In the genomic region with DNA sequence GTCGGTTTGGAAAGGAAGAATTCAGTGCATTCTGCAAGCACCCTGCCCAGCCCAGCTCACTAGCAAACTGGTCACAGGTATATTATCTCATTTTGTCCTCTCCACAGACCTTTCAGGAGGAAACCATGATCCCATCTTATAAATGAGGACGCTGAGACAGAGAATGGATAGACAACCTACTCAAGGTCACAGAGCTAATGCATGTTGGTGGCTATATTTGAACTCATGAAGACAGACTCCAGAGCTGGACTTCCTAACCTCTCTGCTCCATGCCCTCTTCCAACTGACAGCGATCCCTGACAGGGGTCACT, we compare ENCODE assay signal across 17 cellular contexts. TPM values are rescaled to one million over a fixed set of nuclear protein-coding genes. Genes with fewer than 3 reads are reported as not detected.
DNase-seq lines count a peak whose midpoint lies in the region; ATAC-seq and TF ChIP-seq lines count a peak whose summit lies in the region.
"Had no signal": no experiment of that assay in that cellular context is flagged by ENCODE, and none has a peak within 500 bp of the region (broad histone marks: within the 10 kb centered on the region; RNA-seq: fewer than 3 reads in every experiment).

No MANE protein-coding gene starts in this region.

- no peaks in the 10 kb centered on the region for H3K36me3 Mint-ChIP-seq in type B pancreatic cell
- H3K36me3 Mint-ChIP-seq: IgD-negative memory B cell had no signal

- H3K27ac Mint-ChIP-seq in type B pancreatic cell = no peak overlapping the region
- H3K27ac Mint-ChIP-seq: CD4-positive, alpha-beta T cell; IgD-negative memory B cell had no signal

- H3K27me3 ChIP-seq in RWPE2 (ENCODE audit: insufficient read depth, poor library complexity, severe bottlenecking) = no peaks in the 10 kb centered on the region
- no peaks in the 10 kb centered on the region for H3K27me3 ChIP-seq in sigmoid colon

- H3K4me3 ChIP-seq in RWPE2 (ENCODE audit: severe bottlenecking) (no peak overlapping the region), sigmoid colon (no peak overlapping the region)
- H3K4me3 ChIP-seq: GM12878 had no signal

- DNase-seq in RWPE2 (ENCODE audit: low spot score) = no peak
- DNase-seq in type B pancreatic cell (ENCODE audit: extremely low spot score, unreplicated experiment) = no peak
- no peak for DNase-seq in sigmoid colon
- DNase-seq in activated naive CD4-positive, alpha-beta T cell treated with anti-CD3 and anti-CD28 coated beads, Interleukin-2, amount 50 U/mL, for 16 hours = no peak
- DNase-seq: CD4-positive, alpha-beta T cell; DMS153; NCI-H1105 treated with DMSO at 0.1 percent for 48 hours; NCI-H2081 treated with DMSO at 0.1 percent for 48 hours had no signal

- peak overlapping the region; percentile 30 for H3K27ac ChIP-seq in RWPE2 (ENCODE audit: poor library complexity, severe bottlenecking)
- H3K27ac ChIP-seq in sigmoid colon = no peak overlapping the region

- H3K9me3 ChIP-seq in RWPE2 (ENCODE audit: severe bottlenecking) (no peaks in the 10 kb centered on the region), sigmoid colon (no peaks in the 10 kb centered on the region)

- ATAC-seq in GM18502 (IDR thresholded peaks at IDR 0.05; ENCODE audit: poor library complexity, unreplicated experiment) (peak; percentile 8), HG02885 (IDR thresholded peaks at IDR 0.05; ENCODE audit: poor library complexity, unreplicated experiment) (peak; percentile 7), RWPE2 (ENCODE audit: low read depth) (no peak; the same call in 2 of the 3 replicates), HG03457 (IDR thresholded peaks at IDR 0.05; ENCODE audit: unreplicated experiment) (no peak)

- no peak for TF ChIP-seq POLR2A in sigmoid colon (IDR thresholded peaks at IDR 0.05)

- H3K27me3 Mint-ChIP-seq in type B pancreatic cell = no peaks in the 10 kb centered on the region

- H3K4me3 Mint-ChIP-seq in type B pancreatic cell = no peak overlapping the region
- H3K4me3 Mint-ChIP-seq: CD4-positive, alpha-beta T cell; IgD-negative memory B cell had no signal

- H3K4me1 ChIP-seq in RWPE2 (ENCODE audit: insufficient read depth, poor library complexity, severe bottlenecking) (no peaks in the 10 kb centered on the region), sigmoid colon (no peaks in the 10 kb centered on the region)

- intact Hi-C loops in sigmoid colon (cut with DNase I) = loop anchor here (10.0 kb wide), 2 partner anchors 141 to 491 kb away; a partner anchor contains a TSS

- TF ChIP-seq CTCF in RWPE2 (IDR thresholded peaks at IDR 0.05; ENCODE audit: poor library complexity, severe bottlenecking) (peak; percentile 55), type B pancreatic cell (conservative IDR thresholded peaks at IDR 0.05) (peak; percentile 6), sigmoid colon (IDR thresholded peaks at IDR 0.05) (no peak)

- H3K9me3 Mint-ChIP-seq in type B pancreatic cell = peaks cover under 1% of the 10 kb centered on the region
- H3K9me3 Mint-ChIP-seq: CD4-positive, alpha-beta T cell; IgD-negative memory B cell had no signal

- WGBS in sigmoid colon, 2 donors = 59 to 64% methylated on average over 3 of the region's 3 CpGs

- peaks cover 36% of the 10 kb centered on the region for H3K36me3 ChIP-seq in RWPE2 (ENCODE audit: low read depth)
- no peaks in the 10 kb centered on the region for H3K36me3 ChIP-seq in sigmoid colon

- TF ChIP-seq EP300 in sigmoid colon (IDR thresholded peaks at IDR 0.05) = no peak

- H3K4me1 Mint-ChIP-seq in type B pancreatic cell (ENCODE audit: unreplicated experiment) = peaks cover 5% of the 10 kb centered on the region
- H3K4me1 Mint-ChIP-seq: IgD-negative memory B cell had no signal

RNA-seq across cellular contexts. Expression of a gene that starts 29.5 kb away (rescaled TPM):
- total RNA-seq in type B pancreatic cell (ENCODE audit: low replicate concordance) (1.4 and 7.5 TPM in 2 replicates), sigmoid colon (not detected)
- 1 to 10 TPM; 1.2 to 2.9 (median 1.6) TPM for polyA plus RNA-seq in sigmoid colon
- total RNA-seq: CD4-positive, alpha-beta T cell; Daoy; GM12878; H1; T-helper 1 cell treated with Interleukin-12 subunit alpha and Interleukin-12 subunit beta and Interleukin-4 antibody, amounts not matched to agents 30 ng/mL and 1 ng/mL, for 36 hours had no signal
- polyA plus RNA-seq: IgD-negative memory B cell had no signal

RNA-seq across cellular contexts. Expression of a gene that starts 35.9 kb away (rescaled TPM):
- total RNA-seq in type B pancreatic cell (ENCODE audit: low replicate concordance) (15.5 and 22.3 TPM in 2 replicates), sigmoid colon (not detected)
- polyA plus RNA-seq in sigmoid colon = not detected
- total RNA-seq: CD4-positive, alpha-beta T cell; Daoy; GM12878; H1; NCI-H460; T-helper 1 cell treated with Interleukin-12 subunit alpha and Interleukin-12 subunit beta and Interleukin-4 antibody, amounts not matched to agents 30 ng/mL and 1 ng/mL, for 36 hours had no signal
- polyA plus RNA-seq: GM12878, H1, IgD-negative memory B cell had no signal

Comparison
In these comparisons a context has a peak if more than half of its experiments do, and no peak if none do; other contexts are left out.
1. ATAC-seq: peak in GM18502 (single experiment) and HG02885 (single experiment); none in RWPE2 (single experiment) and HG03457 (single experiment).
2. CTCF ChIP-seq: peak in RWPE2 (single experiment) and type B pancreatic cell (single experiment); none in sigmoid colon (0 of 4).
3. RNA of a gene that starts 35.9 kb away (total RNA-seq): 15.5 to 22.3 TPM in type B pancreatic cell; not detected in sigmoid colon; every median in the first group is over 10 times any median in the second.